Comparison of ENCODE assay signal across 8 cellular contexts in the genomic region with DNA sequence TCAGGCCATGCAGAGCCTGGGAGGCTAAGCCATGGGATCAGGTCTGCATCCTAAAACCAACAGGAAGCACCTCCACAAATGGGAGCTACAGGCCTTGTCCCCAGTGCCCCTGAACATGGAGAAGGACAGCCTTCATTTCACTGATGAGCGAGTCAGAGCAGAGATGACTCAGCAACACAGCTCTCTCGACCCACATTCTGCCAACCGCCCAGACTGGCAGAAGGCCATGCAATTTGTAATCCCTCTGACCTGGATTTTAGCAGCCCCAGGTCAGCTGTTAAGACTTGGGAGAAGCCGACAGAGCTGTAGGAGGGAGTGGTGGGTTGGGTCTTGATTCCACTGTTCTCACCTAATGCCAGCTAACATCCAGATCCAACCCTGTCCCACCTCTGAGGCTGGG. TPM values are rescaled to one million over a fixed set of nuclear protein-coding genes. Genes with fewer than 3 reads are reported as not detected.
DNase-seq lines count a peak whose midpoint lies in the region; ATAC-seq, FAIRE-seq and TF ChIP-seq lines count a peak whose summit lies in the region.

No MANE protein-coding gene starts in this region.

- FAIRE-seq in GM12892 (lab: Jason Lieb, UNC), result peak; percentile 85

- H3K4me1 Mint-ChIP-seq in activated CD8-positive, alpha-beta memory T cell treated with anti-CD3 and anti-CD28 coated beads, Interleukin-2, amount 10 ng/mL, durations not matched to agents 7 days and 5 days, result peaks cover 35% of the 10 kb centered on the region

- no peaks in the 10 kb centered on the region for H3K9me3 Mint-ChIP-seq in activated CD8-positive, alpha-beta memory T cell treated with anti-CD3 and anti-CD28 coated beads, Interleukin-2, amount 10 ng/mL, durations not matched to agents 7 days and 5 days (ENCODE audit: low read depth)

- peak; percentile 91 for DNase-seq in AG20443 (ENCODE audit: low spot score)
- DNase-seq in GM12892 (ENCODE audit: insufficient read length), result no peak
- peak; percentile 94 for DNase-seq in MG63
- DNase-seq in activated CD8-positive, alpha-beta memory T cell treated with anti-CD3 and anti-CD28 coated beads, Interleukin-2, amount 10 ng/mL, durations not matched to agents 7 days and 5 days, result no peak
- peak; percentile 46 for DNase-seq in foreskin melanocyte
- no peak for DNase-seq in NCI-H2227 (lab: John Stamatoyannopoulos, UW; ENCODE audit: unreplicated experiment)

- no peak overlapping the region for H3K9ac ChIP-seq in skeletal muscle satellite cell (ENCODE audit: low read depth, low read length)

- peaks cover 25% of the 10 kb centered on the region for H3K4me1 ChIP-seq in skeletal muscle satellite cell (ENCODE audit: control insufficient read depth, insufficient read depth, low read length)

- H3K27me3 Mint-ChIP-seq in activated CD8-positive, alpha-beta memory T cell treated with anti-CD3 and anti-CD28 coated beads, Interleukin-2, amount 10 ng/mL, durations not matched to agents 7 days and 5 days, result no peaks in the 10 kb centered on the region

- H3K36me3 ChIP-seq in MG63 (peaks cover 4% of the 10 kb centered on the region; the same call in 1 of the 2 replicates), skeletal muscle satellite cell (ENCODE audit: insufficient read depth, low read length) (no peaks in the 10 kb centered on the region)

- CTCF ChIA-PET in activated CD8-positive, alpha-beta memory T cell treated with anti-CD3 and anti-CD28 coated beads, Interleukin-2, amount 10 ng/mL, durations not matched to agents 7 days and 5 days (lab: Charles Lee), result no interaction called here

- peak; percentile 51 for ATAC-seq in activated CD8-positive, alpha-beta memory T cell treated with anti-CD3 and anti-CD28 coated beads, Interleukin-2, amount 10 ng/mL, durations not matched to agents 7 days and 5 days
- no peak for ATAC-seq in HG02798 (IDR thresholded peaks at IDR 0.05; ENCODE audit: poor library complexity, unreplicated experiment)

- H3K27me3 ChIP-seq in MG63, result no peaks in the 10 kb centered on the region
- no peaks in the 10 kb centered on the region for H3K27me3 ChIP-seq in skeletal muscle satellite cell (ENCODE audit: control insufficient read depth, insufficient read depth, low read length)

- H3K4me3 ChIP-seq in MG63, result no peak overlapping the region
- peak overlapping the region; percentile 29 for H3K4me3 ChIP-seq in skeletal muscle satellite cell (ENCODE audit: low read length)

- no peaks in the 10 kb centered on the region for H3K9me3 ChIP-seq in MG63
- H3K9me3 ChIP-seq in skeletal muscle satellite cell (replicated peaks; ENCODE audit: low read length), result no peaks in the 10 kb centered on the region

- no peak overlapping the region for H3K4me3 Mint-ChIP-seq in activated CD8-positive, alpha-beta memory T cell treated with anti-CD3 and anti-CD28 coated beads, Interleukin-2, amount 10 ng/mL, durations not matched to agents 7 days and 5 days

- peaks cover 18% of the 10 kb centered on the region for H3K36me3 Mint-ChIP-seq in activated CD8-positive, alpha-beta memory T cell treated with anti-CD3 and anti-CD28 coated beads, Interleukin-2, amount 10 ng/mL, durations not matched to agents 7 days and 5 days

- peak; percentile 35 for TF ChIP-seq POLR2A in GM12892 (IDR thresholded peaks at IDR 0.05; ENCODE audit: low read depth, low read length)

- H3K27ac Mint-ChIP-seq in activated CD8-positive, alpha-beta memory T cell treated with anti-CD3 and anti-CD28 coated beads, Interleukin-2, amount 10 ng/mL, durations not matched to agents 7 days and 5 days, result no peak overlapping the region

- peak overlapping the region; percentile 70 for H3K4me2 ChIP-seq in skeletal muscle satellite cell (ENCODE audit: low read length)

RNA-seq across cellular contexts. Expression of a gene that starts 25.5 kb away (rescaled TPM):
- 210 TPM for polyA plus RNA-seq in GM12892 (2012; ENCODE audit: missing spikeins)
- 45.4 and 56.4 TPM in 2 replicates for total RNA-seq in MG63 (2014; rRNA removed; shearing (Covaris generic); ENCODE audit: low replicate concordance)
- 10 to 100 TPM; 42.3 to 67.3 TPM for total RNA-seq in activated CD8-positive, alpha-beta memory T cell treated with anti-CD3 and anti-CD28 coated beads, Interleukin-2, amount 10 ng/mL, durations not matched to agents 7 days and 5 days
- total RNA-seq in skeletal muscle satellite cell (2012; rRNA removed), result 31.9 and 38.2 TPM in 2 replicates

Comparison
In these comparisons a context has a peak if more than half of its experiments do, and no peak if none do; other contexts are left out.
1. DNase-seq: peak in AG20443 (single experiment), MG63 (single experiment) and foreskin melanocyte (single experiment); none in GM12892 (single experiment), activated CD8-positive, alpha-beta memory T cell treated with anti-CD3 and anti-CD28 coated beads, Interleukin-2, amount 10 ng/mL, durations not matched to agents 7 days and 5 days (single experiment) and NCI-H2227 (single experiment).